Comparison of ENCODE assay signal across 9 cellular contexts in the genomic region with DNA sequence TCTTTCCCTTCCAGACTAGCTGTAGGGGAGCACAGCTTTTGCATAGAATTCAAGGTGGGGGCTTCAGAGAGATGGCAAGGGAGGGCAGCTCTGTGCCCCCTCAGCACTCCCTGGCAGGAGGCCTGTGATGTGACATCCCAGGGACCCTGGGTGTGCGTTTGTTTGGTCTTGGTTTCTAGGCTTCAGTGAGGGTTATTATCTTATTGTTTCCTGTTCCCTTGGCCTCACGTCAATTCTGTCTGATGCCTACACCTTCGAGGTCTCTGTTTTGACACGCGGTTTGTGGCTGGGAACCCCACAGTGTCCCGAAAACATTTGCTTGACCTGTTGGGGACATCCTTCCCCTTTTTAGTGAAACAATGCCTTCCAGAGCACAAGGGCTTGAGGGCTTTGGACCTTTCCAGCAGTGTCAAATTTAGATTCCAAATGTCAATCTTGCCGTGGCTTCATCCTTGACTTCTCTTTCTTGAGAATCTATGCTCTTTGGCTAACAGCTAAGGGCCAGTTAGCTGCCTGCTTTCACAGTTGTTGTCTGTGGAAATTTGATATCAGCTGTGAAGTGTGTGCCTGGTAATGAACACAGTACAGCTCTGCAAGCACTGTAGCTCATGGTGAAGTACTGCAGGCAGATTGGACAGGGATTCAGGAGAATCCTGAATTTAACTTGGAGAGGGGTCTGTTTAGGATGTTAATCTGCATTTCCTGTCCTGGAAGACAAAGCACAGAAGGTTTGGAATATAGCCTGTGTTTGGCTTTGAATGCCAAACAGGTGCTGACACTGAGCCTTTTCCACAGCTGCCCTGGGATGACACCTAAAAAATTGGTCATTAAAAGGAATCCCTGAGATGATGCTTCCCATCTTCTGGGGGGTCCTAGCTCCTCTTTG.
DNase-seq lines count a peak whose midpoint lies in the region; ATAC-seq and TF ChIP-seq lines count a peak whose summit lies in the region.
"Had no signal": no experiment of that assay in that cellular context is flagged by ENCODE, and none has a peak within 500 bp of the region (broad histone marks: within the 10 kb centered on the region; RNA-seq: fewer than 3 reads in every experiment).

No MANE protein-coding gene starts in this region.

- H3K27me3 Mint-ChIP-seq in WTC11 (ENCODE audit: low read depth) = no peaks in the 10 kb centered on the region

- POLR2A ChIA-PET in WTC11 (lab: Charles Lee) (no interaction called here), HEK293T (lab: Yijun Ruan, JAX) (no interaction called here)

- ATAC-seq in HG03097 (IDR thresholded peaks at IDR 0.05; ENCODE audit: low FRiP score, unreplicated experiment) (peak; percentile 58), WTC11 (peak; percentile 51)
- ATAC-seq in stimulated activated effector memory CD8-positive, alpha-beta T cell treated with anti-CD3 and anti-CD28 coated beads, Interleukin-12 subunit alpha, Interleukin-12 subunit beta, amount 100 ng/mL, for 72 hours = peak; percentile 70

- 0 out of 2 replicates have a peak, but pooled peaks cover 6% of the 10 kb centered on the region for H3K36me3 Mint-ChIP-seq in WTC11
- H3K36me3 Mint-ChIP-seq in stimulated activated effector memory CD8-positive, alpha-beta T cell treated with anti-CD3 and anti-CD28 coated beads, Interleukin-12 subunit alpha, Interleukin-12 subunit beta, amount 100 ng/mL, for 72 hours = no peaks in the 10 kb centered on the region

- H3K9me3 Mint-ChIP-seq in WTC11 = peaks cover 10% of the 10 kb centered on the region
- no peaks in the 10 kb centered on the region for H3K9me3 Mint-ChIP-seq in stimulated activated effector memory CD8-positive, alpha-beta T cell treated with anti-CD3 and anti-CD28 coated beads, Interleukin-12 subunit alpha, Interleukin-12 subunit beta, amount 100 ng/mL, for 72 hours

- no peak overlapping the region for H3K4me3 Mint-ChIP-seq in WTC11
- H3K4me3 Mint-ChIP-seq in stimulated activated effector memory CD8-positive, alpha-beta T cell treated with anti-CD3 and anti-CD28 coated beads, Interleukin-12 subunit alpha, Interleukin-12 subunit beta, amount 100 ng/mL, for 72 hours = no peak overlapping the region

- no peak for TF ChIP-seq CTCF in WTC11 (IDR thresholded peaks at IDR 0.05)

- peaks cover 13% of the 10 kb centered on the region for H3K4me1 Mint-ChIP-seq in WTC11
- peaks cover 21% of the 10 kb centered on the region for H3K4me1 Mint-ChIP-seq in stimulated activated effector memory CD8-positive, alpha-beta T cell treated with anti-CD3 and anti-CD28 coated beads, Interleukin-12 subunit alpha, Interleukin-12 subunit beta, amount 100 ng/mL, for 72 hours

- peak; percentile 25 for DNase-seq in activated CD4-positive, alpha-beta T cell treated with anti-CD3 and anti-CD28 coated beads, Interleukin-2, amount 50 U/mL, for 1 hour
- DNase-seq in activated CD4-positive, alpha-beta T cell treated with anti-CD3 and anti-CD28 coated beads for 48 hours = no peak
- DNase-seq in WTC11 (ENCODE audit: low spot score) (no peak), HEK293T (ENCODE audit: extremely low spot score) (no peak), NCI-H2196 (lab: John Stamatoyannopoulos, UW; ENCODE audit: unreplicated experiment) (no peak), DMS114 treated with DMSO at 0.1 percent for 48 hours (lab: John Stamatoyannopoulos, UW; ENCODE audit: unreplicated experiment) (no peak)
- DNase-seq in stimulated activated effector memory CD8-positive, alpha-beta T cell treated with anti-CD3 and anti-CD28 coated beads, Interleukin-12 subunit alpha, Interleukin-12 subunit beta, amount 100 ng/mL, for 72 hours (ENCODE audit: low spot score in 2 of 2) = no peak
- DNase-seq: Right ventricle myocardium superior had no signal

- no peak overlapping the region for H3K27ac Mint-ChIP-seq in WTC11
- peak overlapping the region; percentile 39 for H3K27ac Mint-ChIP-seq in stimulated activated effector memory CD8-positive, alpha-beta T cell treated with anti-CD3 and anti-CD28 coated beads, Interleukin-12 subunit alpha, Interleukin-12 subunit beta, amount 100 ng/mL, for 72 hours

- CTCF ChIA-PET in WTC11 (lab: Charles Lee) (interaction anchor here (0.5 to 1.3 kb wide), 2 partner anchors 348 to 429 kb away, joined by 3 to 4 read pairs; no protein-coding TSS in a partner anchor), HEK293T (lab: Yijun Ruan, JAX) (no interaction called here)

TF ChIP-seq in WTC11, 78 proteins besides CTCF, POLR2A, EP300 and RAD21 (continues in another document):
- no peak for TF ChIP-seq ZNF281 (CRISPR knock-in tag; IDR thresholded peaks at IDR 0.05)
- TF ChIP-seq IRF1 (CRISPR knock-in tag; IDR thresholded peaks at IDR 0.05) = no peak
- TF ChIP-seq, protein P1, sequence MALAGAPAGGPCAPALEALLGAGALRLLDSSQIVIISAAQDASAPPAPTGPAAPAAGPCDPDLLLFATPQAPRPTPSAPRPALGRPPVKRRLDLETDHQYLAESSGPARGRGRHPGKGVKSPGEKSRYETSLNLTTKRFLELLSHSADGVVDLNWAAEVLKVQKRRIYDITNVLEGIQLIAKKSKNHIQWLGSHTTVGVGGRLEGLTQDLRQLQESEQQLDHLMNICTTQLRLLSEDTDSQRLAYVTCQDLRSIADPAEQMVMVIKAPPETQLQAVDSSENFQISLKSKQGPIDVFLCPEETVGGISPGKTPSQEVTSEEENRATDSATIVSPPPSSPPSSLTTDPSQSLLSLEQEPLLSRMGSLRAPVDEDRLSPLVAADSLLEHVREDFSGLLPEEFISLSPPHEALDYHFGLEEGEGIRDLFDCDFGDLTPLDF (CRISPR knock-in tag; IDR thresholded peaks at IDR 0.05) = no peak
- TF ChIP-seq SMAD4 (CRISPR knock-in tag; IDR thresholded peaks at IDR 0.05) = no peak

TF ChIP-seq in HEK293T, 16 proteins besides CTCF, POLR2A, EP300 and RAD21:
- no peak for TF ChIP-seq LEF1 (IDR thresholded peaks at IDR 0.05; ENCODE audit: borderline replicate concordance)
- TF ChIP-seq CTBP1 (IDR thresholded peaks at IDR 0.05; ENCODE audit: borderline replicate concordance) = no peak
- no peak for TF ChIP-seq NFRKB (IDR thresholded peaks at IDR 0.05)
- no peak for TF ChIP-seq TARDBP (IDR thresholded peaks at IDR 0.05)
